In the genomic region with DNA sequence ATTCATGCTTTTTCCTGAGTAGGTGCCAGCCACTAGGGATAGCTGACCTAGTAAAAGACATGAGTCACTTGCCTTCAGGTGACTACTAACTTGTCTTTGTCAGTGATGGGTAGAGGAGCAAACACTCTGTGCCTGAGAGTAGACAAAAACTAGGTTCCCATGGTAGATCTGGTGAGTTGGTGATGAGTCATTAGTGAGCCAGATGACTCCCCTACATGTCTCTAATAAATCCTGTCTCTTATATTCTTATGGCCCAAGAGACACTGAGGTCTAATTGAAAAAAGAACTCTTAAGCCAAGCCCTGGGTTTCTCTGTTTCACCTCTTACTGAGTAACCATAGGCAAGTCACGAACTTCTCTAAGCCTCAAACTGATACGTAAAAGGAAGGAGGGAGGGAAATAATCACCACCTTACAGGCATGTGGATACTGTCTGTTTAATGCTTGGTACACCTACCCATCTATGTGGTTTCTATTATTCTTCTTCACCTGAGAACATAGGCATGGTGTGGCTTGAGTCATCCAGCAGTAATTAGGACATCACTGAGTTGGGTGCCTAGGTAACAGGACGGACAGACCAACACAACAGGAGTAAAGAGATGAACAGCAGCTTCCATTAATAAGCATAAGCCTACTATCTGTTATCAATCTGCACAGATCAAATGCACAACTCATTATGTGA, we compare ENCODE assay signal across 1 cellular context.
TF ChIP-seq lines count a peak whose summit lies in the region.

No MANE protein-coding gene starts in this region.

TF ChIP-seq in liver, 16 proteins besides CTCF, POLR2A, EP300 and RAD21 (continued from another document):
- TF ChIP-seq REST (IDR thresholded peaks at IDR 0.05) (no peak), HNF4G (IDR thresholded peaks at IDR 0.05) (no peak), SP1 (IDR thresholded peaks at IDR 0.05) (no peak), JUND (IDR thresholded peaks at IDR 0.05) (no peak), FOXA2 (IDR thresholded peaks at IDR 0.05) (no peak), EGR1 (IDR thresholded peaks at IDR 0.05; ENCODE audit: low read depth in 2 of 2) (no peak), GABPA (IDR thresholded peaks at IDR 0.05 in 1 of 2, conservative IDR thresholded peaks at IDR 0.05 in 1 of 2) (no peak)
- TF ChIP-seq, protein P1, sequence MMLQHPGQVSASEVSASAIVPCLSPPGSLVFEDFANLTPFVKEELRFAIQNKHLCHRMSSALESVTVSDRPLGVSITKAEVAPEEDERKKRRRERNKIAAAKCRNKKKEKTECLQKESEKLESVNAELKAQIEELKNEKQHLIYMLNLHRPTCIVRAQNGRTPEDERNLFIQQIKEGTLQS (IDR thresholded peaks at IDR 0.05) = no peak
